22 cellular contexts compared by ENCODE assay signal in genomic region chr15:59894835-59895234, GRCh38.
"Had no signal": no experiment of that assay in that cellular context is flagged by ENCODE, and none has a peak within 500 bp of the region (broad histone marks: within the 10 kb centered on the region; RNA-seq: fewer than 3 reads in every experiment).

No MANE protein-coding gene starts in this region.

- H3K4me1 ChIP-seq: SJCRH30 had no signal

- H3K9me3 ChIP-seq: MG63, SJCRH30 had no signal

- H3K4me3 ChIP-seq: MG63, SJCRH30 had no signal

- H3K36me3 ChIP-seq: MG63, SJCRH30 had no signal

- H3K27me3 ChIP-seq: SJCRH30 had no signal

- H3K27ac ChIP-seq: RWPE1, SJCRH30 had no signal

- ATAC-seq: Panc1, PC-3, Right ventricle myocardium inferior, SK-N-SH treated with all-trans-retinoic acid at 6 μM for 48 hours had no signal

- DNase-seq: KBM-7, MG63, NCI-H1092 treated with DMSO at 0.1 percent for 48 hours, NCI-H1417, NCI-H146, NCI-H1694 treated with DMSO at 0.1 percent for 48 hours, NCI-H1930, NCI-H2081, NCI-H2107, NCI-H2227 treated with DMSO at 0.1 percent for 48 hours, NCI-H446, NCI-H510A, NCI-H524 treated with DMSO at 0.1 percent for 48 hours, NCI-H69, NCI-H774, PC-3, SHP77 treated with DMSO at 0.1 percent for 48 hours, SJCRH30 had no signal
